In the genomic region with DNA sequence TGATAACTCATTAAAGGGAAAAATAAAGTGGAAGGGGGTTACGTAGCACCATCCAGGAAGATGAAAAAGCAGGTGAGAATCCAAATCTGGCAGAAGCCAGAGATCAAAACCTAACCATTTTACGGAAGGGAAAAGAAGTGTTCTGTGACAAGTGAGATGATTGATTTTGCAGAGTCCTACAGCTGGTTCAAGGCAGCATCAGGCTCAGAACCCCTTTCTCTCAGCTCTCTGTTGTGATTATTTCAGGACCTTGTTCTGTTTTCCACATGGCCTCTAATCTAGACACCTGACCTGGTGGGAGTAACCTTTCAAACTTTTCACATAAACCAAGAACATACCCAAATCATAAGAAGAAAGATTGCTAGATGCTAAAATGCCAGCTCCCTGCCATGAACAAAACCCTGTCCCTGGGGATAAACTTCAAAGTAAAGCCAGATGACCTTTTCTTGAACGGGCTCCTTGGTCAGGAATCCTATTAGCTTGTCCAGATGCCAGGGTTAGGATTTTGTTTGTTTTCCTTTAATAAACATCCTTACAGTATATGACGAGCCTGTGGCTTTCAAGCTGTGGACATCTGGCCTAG, we compare ENCODE assay signal across 10 cellular contexts. TPM values are rescaled to one million over a fixed set of nuclear protein-coding genes. Genes with fewer than 3 reads are reported as not detected.
DNase-seq lines count a peak whose midpoint lies in the region; ATAC-seq, FAIRE-seq and TF ChIP-seq lines count a peak whose summit lies in the region.
"Had no signal": no experiment of that assay in that cellular context is flagged by ENCODE, and none has a peak within 500 bp of the region (broad histone marks: within the 10 kb centered on the region; RNA-seq: fewer than 3 reads in every experiment).

No MANE protein-coding gene starts in this region.

- no peak for TF ChIP-seq POLR2A in H54 (IDR thresholded peaks at IDR 0.05; ENCODE audit: low read depth, low read length)

- no peaks in the 10 kb centered on the region for H3K9me3 Mint-ChIP-seq in effector memory CD8-positive, alpha-beta T cell
- H3K9me3 Mint-ChIP-seq: WTC11 had no signal

- no peak overlapping the region for H2AFZ ChIP-seq in PC-3 (ENCODE audit: low read length)

- peaks cover 100% of the 10 kb centered on the region for H4K20me1 ChIP-seq in PC-3 (ENCODE audit: low read length)

- H3K4me1 ChIP-seq in PC-3 (ENCODE audit: insufficient read depth, low read length): peaks cover 36% of the 10 kb centered on the region

- H3K27ac ChIP-seq in PC-3 (ENCODE audit: low read length) (no peak overlapping the region), skin epidermis (peak overlapping the region in 18 of 21 experiments; percentile 19 to 95 (median 58))
- H3K27ac ChIP-seq: 22Rv1 had no signal

- peak overlapping the region; percentile 96 for H3K4me3 ChIP-seq in PC-3 (ENCODE audit: low read length)
- H3K4me3 ChIP-seq in skin epidermis: peak overlapping the region in 1 of 7 experiments; percentile 7

- no peaks in the 10 kb centered on the region for H3K9me2 ChIP-seq in PC-3 (replicated peaks; ENCODE audit: low read length)

- peaks cover 69 to 73% of the 10 kb centered on the region in 2 donors for H3K4me1 Mint-ChIP-seq in effector memory CD8-positive, alpha-beta T cell (ENCODE audit: low read depth in 2 of 2)

- POLR2A ChIA-PET in PC-3 (lab: Charles Lee; ENCODE audit: unreplicated experiment): interaction anchor here (0.6 to 1.3 kb wide), 3 partner anchors 13 to 104 kb away, joined by 3 read pairs; no protein-coding TSS in a partner anchor

- CTCF ChIA-PET in PC-3 (lab: Charles Lee): no interaction called here

- no peaks in the 10 kb centered on the region for H3K9me3 ChIP-seq in PC-3 (ENCODE audit: low read length)

- peaks cover 72% of the 10 kb centered on the region for H3K36me3 Mint-ChIP-seq in effector memory CD8-positive, alpha-beta T cell (ENCODE audit: insufficient read depth)

- no peak for FAIRE-seq in H54 (lab: Jason Lieb, UNC)

- peaks cover 100% of the 10 kb centered on the region for H3K79me2 ChIP-seq in PC-3 (ENCODE audit: low read length)

- no TSS peak for BruUV-seq in PC-3 (replicated peaks; lab: Mats Ljungman, UMichigan)

- H3K27ac Mint-ChIP-seq in effector memory CD8-positive, alpha-beta T cell: peak overlapping the region; percentile 95 to 96

- no peaks in the 10 kb centered on the region for H3F3A ChIP-seq in PC-3 (ENCODE audit: low read length, unreplicated experiment)

- H3K4me3 Mint-ChIP-seq in effector memory CD8-positive, alpha-beta T cell: peak overlapping the region; percentile 86 to 94
- H3K4me3 Mint-ChIP-seq: WTC11 had no signal

- no peaks in the 10 kb centered on the region for H3K27me3 Mint-ChIP-seq in effector memory CD8-positive, alpha-beta T cell

- no peak for ATAC-seq in PC-3
- no peak for ATAC-seq in effector memory CD8-positive, alpha-beta T cell (replicated peaks)
- ATAC-seq: WTC11 had no signal

- DNase-seq in DMS 273 (lab: John Stamatoyannopoulos, UW; ENCODE audit: unreplicated experiment) (peak; percentile 24), DMS 273 treated with DMSO at 0.1 percent for 48 hours (lab: John Stamatoyannopoulos, UW) (no peak), PC-3 (no peak), MV-4-11 (lab: John Stamatoyannopoulos, UW) (no peak), H54 (ENCODE audit: insufficient read length, low spot score) (no peak)
- no peak for DNase-seq in effector memory CD8-positive, alpha-beta T cell
- DNase-seq in stimulated activated CD4-positive, alpha-beta T cell treated with anti-CD3 and anti-CD28 coated beads, Interleukin-4, amount 100 ng/mL, for 24 hours: no peak

- intact Hi-C loops in PC-3 (cut with micrococcal nuclease): no loop called here

- no peaks in the 10 kb centered on the region for H3K27me3 ChIP-seq in PC-3 (ENCODE audit: low read length)

- H3K9ac ChIP-seq in PC-3 (ENCODE audit: low read length): no peak overlapping the region

- peak overlapping the region; percentile 87 for H3K4me2 ChIP-seq in PC-3 (ENCODE audit: low read length)

- peaks cover 98% of the 10 kb centered on the region for H3K36me3 ChIP-seq in PC-3 (ENCODE audit: low read depth, low read length)

- TF ChIP-seq CTCF in PC-3 (conservative IDR thresholded peaks at IDR 0.05; ENCODE audit: low read depth, low read length): no peak

RNA-seq across cellular contexts. Expression of a gene that starts 5.9 kb away (rescaled TPM):
- total RNA-seq in PC-3 (2014; rRNA removed): 205 and 206 TPM in 2 replicates
